In the genomic region with DNA sequence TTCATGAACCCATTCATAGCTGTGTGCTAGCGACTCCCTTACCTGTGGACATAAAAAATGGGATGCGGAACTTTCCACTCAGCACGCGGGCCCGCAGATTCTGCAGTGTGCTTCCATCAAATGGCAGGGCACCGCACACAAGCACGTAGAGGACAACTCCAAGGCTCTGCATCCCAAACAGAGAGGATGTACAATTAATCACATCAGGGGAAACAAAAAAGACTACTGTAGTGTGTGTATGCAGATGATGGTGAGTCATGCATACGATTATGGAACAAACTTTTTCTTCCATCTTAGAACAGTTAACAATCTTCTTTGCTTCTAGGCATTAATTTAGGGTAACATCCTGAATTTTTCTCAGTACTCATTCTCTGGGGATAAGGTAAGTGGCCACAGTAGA, we compare ENCODE assay signal across 24 cellular contexts. TPM values are rescaled to one million over a fixed set of nuclear protein-coding genes. Genes with fewer than 3 reads are reported as not detected.
DNase-seq lines count a peak whose midpoint lies in the region; ATAC-seq and TF ChIP-seq lines count a peak whose summit lies in the region.
"Had no signal": no experiment of that assay in that cellular context is flagged by ENCODE, and none has a peak within 500 bp of the region (broad histone marks: within the 10 kb centered on the region; RNA-seq: fewer than 3 reads in every experiment).

No MANE protein-coding gene starts in this region.

- no peak overlapping the region for H4K5ac ChIP-seq in H9 (ENCODE audit: insufficient read length, low read depth, low read length)

- no peak overlapping the region for H3K14ac ChIP-seq in H9 (ENCODE audit: insufficient read depth, low read length)

- intact Hi-C loops in natural killer cell (cut with micrococcal nuclease) = no loop called here

- no peaks in the 10 kb centered on the region for H3K79me2 ChIP-seq in H9 (ENCODE audit: insufficient read depth, low read length)

- H2BK5ac ChIP-seq in H9 (ENCODE audit: insufficient read length, low read length) = no peak overlapping the region

- no peaks in the 10 kb centered on the region for H4K20me1 ChIP-seq in H9 (ENCODE audit: control insufficient read depth, insufficient read depth, insufficient read length)

- no peaks in the 10 kb centered on the region for H3K9me3 Mint-ChIP-seq in activated naive CD8-positive, alpha-beta T cell (ENCODE audit: low read depth)
- no peaks in the 10 kb centered on the region for H3K9me3 Mint-ChIP-seq in activated naive CD8-positive, alpha-beta T cell treated with anti-CD3 and anti-CD28 coated beads, Interleukin-2, amount 50 U/mL, for 24 hours
- H3K9me3 Mint-ChIP-seq in H9 (peaks cover 0 to 8% of the 10 kb centered on the region in 2 experiments; a peak in 4 of 5 replicates), natural killer cell (no peaks in the 10 kb centered on the region)

- H3K4ac ChIP-seq in H9 (ENCODE audit: low read depth, low read length) = no peak overlapping the region

- no peak for ATAC-seq in activated naive CD8-positive, alpha-beta T cell treated with anti-CD3 and anti-CD28 coated beads, Interleukin-2, amount 50 U/mL, for 24 hours
- no peak for ATAC-seq in natural killer cell
- no peak for ATAC-seq in GM21367 (IDR thresholded peaks at IDR 0.05; ENCODE audit: unreplicated experiment)
- ATAC-seq: GM12878, K562 had no signal

- no peak overlapping the region for H4K91ac ChIP-seq in H9 (ENCODE audit: insufficient read length, low read depth, low read length)

- H3K27me3 Mint-ChIP-seq in activated naive CD8-positive, alpha-beta T cell = no peaks in the 10 kb centered on the region
- H3K27me3 Mint-ChIP-seq in activated naive CD8-positive, alpha-beta T cell treated with anti-CD3 and anti-CD28 coated beads, Interleukin-2, amount 50 U/mL, for 24 hours = no peaks in the 10 kb centered on the region
- H3K27me3 Mint-ChIP-seq in H9 (ENCODE audit: low read depth) (no peaks in the 10 kb centered on the region), natural killer cell (ENCODE audit: low read depth in 2 of 2) (no peaks in the 10 kb centered on the region)
- H3K27me3 Mint-ChIP-seq: CD4-positive, alpha-beta memory T cell had no signal

- no peak overlapping the region for H2AK5ac ChIP-seq in H9 (ENCODE audit: insufficient read length, low read length)

- H3K9me3 ChIP-seq in H9 (ENCODE audit: control insufficient read depth, low read depth, low read length) = no peaks in the 10 kb centered on the region
- H3K9me3 ChIP-seq: HAP-1 had no signal

- no peak overlapping the region for H2BK20ac ChIP-seq in H9 (ENCODE audit: low read depth, low read length, poor library complexity, severe bottlenecking)

- TF ChIP-seq CTCF in H9 (conservative IDR thresholded peaks at IDR 0.05) (no peak), natural killer cell (IDR thresholded peaks at IDR 0.05) (no peak)

- no peak overlapping the region for H2BK12ac ChIP-seq in H9 (ENCODE audit: insufficient read length, low read depth, low read length)

- no peaks in the 10 kb centered on the region for H3K4me1 ChIP-seq in H9 (ENCODE audit: insufficient read depth, low read length)
- H3K4me1 ChIP-seq: HAP-1 had no signal

- peak overlapping the region; percentile 27 for H3K27ac ChIP-seq in layer of hippocampus (ENCODE audit: low read depth, low read length)
- no peak overlapping the region for H3K27ac ChIP-seq in H9 (ENCODE audit: insufficient read length, low read depth, low read length)
- H3K27ac ChIP-seq: C4-2B, HL-60 had no signal

- no peaks in the 10 kb centered on the region for H3K79me1 ChIP-seq in H9 (ENCODE audit: insufficient read depth, low read depth, low read length, poor library complexity, severe bottlenecking)

- no CpG with 5 or more reads among the region's 8 CpGs for WGBS in H9 (ENCODE audit: extremely low coverage, insufficient read length, low lambda C conversion rate)

- peaks cover 2% of the 10 kb centered on the region for H3K4me1 Mint-ChIP-seq in activated naive CD8-positive, alpha-beta T cell (ENCODE audit: low read depth)
- H3K4me1 Mint-ChIP-seq in activated naive CD8-positive, alpha-beta T cell treated with anti-CD3 and anti-CD28 coated beads, Interleukin-2, amount 50 U/mL, for 24 hours = peaks cover 7% of the 10 kb centered on the region
- H3K4me1 Mint-ChIP-seq in H9 (peaks cover 4 to 5% of the 10 kb centered on the region in 2 experiments; a peak in 3 of 4 replicates), natural killer cell (peaks cover 0 to 5% of the 10 kb centered on the region in 2 donors)

- H3K27me3 ChIP-seq in layer of hippocampus (ENCODE audit: control insufficient read depth, insufficient read depth, low read length) (no peaks in the 10 kb centered on the region), H9 (ENCODE audit: insufficient read depth, low read length) (no peaks in the 10 kb centered on the region)

- H3K27ac Mint-ChIP-seq in activated naive CD8-positive, alpha-beta T cell = peak overlapping the region; percentile 2
- no peak overlapping the region for H3K27ac Mint-ChIP-seq in activated naive CD8-positive, alpha-beta T cell treated with anti-CD3 and anti-CD28 coated beads, Interleukin-2, amount 50 U/mL, for 24 hours
- H3K27ac Mint-ChIP-seq in H9 (no peak overlapping the region), natural killer cell (no peak overlapping the region)

- H2BK15ac ChIP-seq in H9 (ENCODE audit: low read depth, low read length) = no peak overlapping the region

- peaks cover 22% of the 10 kb centered on the region for H3K36me3 Mint-ChIP-seq in activated naive CD8-positive, alpha-beta T cell
- H3K36me3 Mint-ChIP-seq in activated naive CD8-positive, alpha-beta T cell treated with anti-CD3 and anti-CD28 coated beads, Interleukin-2, amount 50 U/mL, for 24 hours (ENCODE audit: low read depth) = peaks cover 47% of the 10 kb centered on the region
- H3K36me3 Mint-ChIP-seq in H9 (ENCODE audit: insufficient read depth in 1 of 3, low read depth in 3 of 3) (peaks cover 16 to 43% (median 37%) of the 10 kb centered on the region in 3 experiments), natural killer cell (peaks cover 10% of the 10 kb centered on the region)

- H4K8ac ChIP-seq in H9 (replicated peaks; ENCODE audit: insufficient read length, low read depth, low read length) = no peak overlapping the region

- no peak overlapping the region for H2AFZ ChIP-seq in H9 (ENCODE audit: low read length)

- no peak overlapping the region for H3K18ac ChIP-seq in H9 (ENCODE audit: insufficient read length, low read depth, low read length)

- no peak overlapping the region for H3K56ac ChIP-seq in H9 (ENCODE audit: insufficient read length, low read depth, low read length)

- no peaks in the 10 kb centered on the region for H3K23me2 ChIP-seq in H9 (ENCODE audit: insufficient read length, low read depth, low read length, poor library complexity, severe bottlenecking)

- no peak overlapping the region for H2BK120ac ChIP-seq in H9 (ENCODE audit: low read depth, low read length, poor library complexity, severe bottlenecking)

- no peak overlapping the region for H3K23ac ChIP-seq in H9 (ENCODE audit: insufficient read length, low read depth, low read length)

- in situ Hi-C loops in SK-MEL-5 (cut with HindIII; ENCODE audit: low pct_unique_long_range_greater_than_20kb, low sequenced_read_pairs) = no loop called here

- no peak overlapping the region for H3K9ac ChIP-seq in H9 (ENCODE audit: extremely low read depth, insufficient read length, low read length)

- H3K4me3 Mint-ChIP-seq in activated naive CD8-positive, alpha-beta T cell = no peak overlapping the region
- no peak overlapping the region for H3K4me3 Mint-ChIP-seq in activated naive CD8-positive, alpha-beta T cell treated with anti-CD3 and anti-CD28 coated beads, Interleukin-2, amount 50 U/mL, for 24 hours
- H3K4me3 Mint-ChIP-seq in H9 (no peak overlapping the region), natural killer cell (no peak overlapping the region)
- H3K4me3 Mint-ChIP-seq: CD4-positive, alpha-beta memory T cell had no signal

- H3K4me2 ChIP-seq in H9 (ENCODE audit: insufficient read depth, insufficient read length, low read length) = no peak overlapping the region

- DNase-seq in activated naive CD8-positive, alpha-beta T cell treated with anti-CD3 and anti-CD28 coated beads, Interleukin-2, amount 50 U/mL, for 24 hours = no peak
- DNase-seq in SK-MEL-5 (ENCODE audit: low read depth, low spot score) = peak; percentile 12
- no peak for DNase-seq in AG08395 (ENCODE audit: low spot score)
- no peak for DNase-seq in H9
- DNase-seq in natural killer cell = no peak
- DNase-seq: 8988T; Calu3; CD4-positive, alpha-beta memory T cell; DMS 273 treated with DMSO at 0.1 percent for 48 hours; DMS53; DND-41; EL; IMR-90 had no signal

- H3T11ph ChIP-seq in H9 (ENCODE audit: low read length) = no peak overlapping the region

RNA-seq across cellular contexts. Expression of a gene that starts 58.8 kb away (rescaled TPM):
- not detected in 2 replicates for total RNA-seq in SK-MEL-5 (2014; rRNA removed; shearing (Covaris generic))
- not detected in 2 replicates for polyA plus RNA-seq in SK-MEL-5 (2015; cell fraction: cytosol; rRNA removed)
- not detected in 2 replicates for polyA plus RNA-seq in SK-MEL-5 (2015; cell fraction: nucleus; rRNA removed)
- total RNA-seq in H9 (2021) (0.68 and 0.79 TPM in 2 replicates), natural killer cell (under 1 TPM in 2 of 3 donors, not detected in 1; 0.54 to 0.87 TPM)
- total RNA-seq: Calu3, G401, H1 had no signal
- polyA plus RNA-seq: BJ, K562 had no signal
